Comparison of ENCODE assay signal across 15 cellular contexts in genomic region chr3:122377975-122378374, GRCh38. TPM values are rescaled to one million over a fixed set of nuclear protein-coding genes. Genes with fewer than 3 reads are reported as not detected.
"Had no signal": no experiment of that assay in that cellular context is flagged by ENCODE, and none has a peak within 500 bp of the region (broad histone marks: within the 10 kb centered on the region; RNA-seq: fewer than 3 reads in every experiment).

No MANE protein-coding gene starts in this region.

- H3K9me3 Mint-ChIP-seq: neural crest cell had no signal

- FAIRE-seq: colon had no signal

- H3K4me3 ChIP-seq: gastrocnemius medialis, heart left ventricle, right lobe of liver had no signal

- H3K27ac ChIP-seq: gastrocnemius medialis, heart left ventricle, right lobe of liver had no signal

- H3K36me3 ChIP-seq: gastrocnemius medialis, right lobe of liver had no signal

- H3K9me3 ChIP-seq: gastrocnemius medialis, heart left ventricle, right lobe of liver had no signal

- H3K4me3 Mint-ChIP-seq: neural crest cell had no signal

- ATAC-seq: gastrocnemius medialis, heart left ventricle, SK-N-SH treated with all-trans-retinoic acid at 6 μM for 48 hours had no signal

- DNase-seq: activated CD4-positive, CD25-positive, alpha-beta regulatory T cell treated with anti-CD3 and anti-CD28 coated beads, Interleukin-2, amount 50 U/mL, for 72 hours; activated gamma-delta T cell; activated T-cell treated with anti-CD3 and anti-CD28 coated beads for 4 hours; erythroblast; gastrocnemius medialis; heart left ventricle; mammary epithelial cell; right lobe of liver; T1000 had no signal

- H3K27me3 ChIP-seq: gastrocnemius medialis, heart left ventricle, right lobe of liver had no signal

RNA-seq across cellular contexts. Expression of gene CSTA, which starts 52.9 kb away (rescaled TPM):
- total RNA-seq: activated CD8-positive, alpha-beta memory T cell treated with anti-CD3 and anti-CD28 coated beads for 36 hours; neural crest cell; osteocyte; pulmonary artery endothelial cell had no signal
